ENCODE assay signal across 1 cellular context in genomic region chr6:41427642-41428401, GRCh38.
TF ChIP-seq lines count a peak whose summit lies in the region.

No MANE protein-coding gene starts in this region.

TF ChIP-seq in HepG2, 621 proteins besides CTCF, POLR2A, EP300 and RAD21 (continued from another document and continues in another):
- TF ChIP-seq PRDM4 (CRISPR knock-in tag; IDR thresholded peaks at IDR 0.05; ENCODE audit: borderline replicate concordance) (no peak), ZNF331 (CRISPR knock-in tag; IDR thresholded peaks at IDR 0.05) (peak; percentile 52; the same call in 1 of the 2 replicates), FOXK1 (CRISPR knock-in tag; IDR thresholded peaks at IDR 0.05; ENCODE audit: borderline replicate concordance, low read depth) (no peak), REPIN1 (CRISPR knock-in tag; IDR thresholded peaks at IDR 0.05; ENCODE audit: borderline replicate concordance, low read depth) (peak; percentile 19; the same call in 1 of the 2 replicates), MXD1 (CRISPR knock-in tag; IDR thresholded peaks at IDR 0.05) (no peak; the same call in 1 of the 2 replicates), IRF1 (CRISPR knock-in tag; IDR thresholded peaks at IDR 0.05; ENCODE audit: low read depth) (no peak), ZNF143 (CRISPR knock-in tag; IDR thresholded peaks at IDR 0.05) (no peak), FOXP4 (CRISPR knock-in tag; IDR thresholded peaks at IDR 0.05) (peak; percentile 64; the same call in 1 of the 2 replicates), ZNF30 (CRISPR knock-in tag; IDR thresholded peaks at IDR 0.05) (no peak), CENPX (CRISPR knock-in tag; IDR thresholded peaks at IDR 0.05) (no peak), JARID2 (CRISPR knock-in tag; IDR thresholded peaks at IDR 0.05; ENCODE audit: insufficient replicate concordance) (no peak), ZNF83 (CRISPR knock-in tag; IDR thresholded peaks at IDR 0.05; ENCODE audit: borderline replicate concordance) (no peak), MAFK (conservative IDR thresholded peaks at IDR 0.05 in 1 of 2, IDR thresholded peaks at IDR 0.05 in 1 of 2; ENCODE audit: low read length in 2 of 2) (no peak), MAFF (IDR thresholded peaks at IDR 0.05; ENCODE audit: low read depth, low read length) (no peak), ZNF562 (CRISPR knock-in tag; IDR thresholded peaks at IDR 0.05; ENCODE audit: borderline replicate concordance) (no peak), POLR2G (IDR thresholded peaks at IDR 0.05; ENCODE audit: low read depth, low read length) (peak; percentile 63), GFI1 (CRISPR knock-in tag; IDR thresholded peaks at IDR 0.05; ENCODE audit: borderline replicate concordance) (peak; percentile 72), ZNF609 (CRISPR knock-in tag; IDR thresholded peaks at IDR 0.05; ENCODE audit: borderline replicate concordance) (0 out of 2 replicates have a peak, but pooled peaks have one; percentile 26), ZNF724P (CRISPR knock-in tag; IDR thresholded peaks at IDR 0.05; ENCODE audit: borderline replicate concordance) (no peak), ELF1 (CRISPR knock-in tag; IDR thresholded peaks at IDR 0.05) (no peak), ZNF253 (CRISPR knock-in tag; IDR thresholded peaks at IDR 0.05; ENCODE audit: borderline replicate concordance) (0 out of 2 replicates have a peak, but pooled peaks have one; percentile 34), RNF219 (CRISPR knock-in tag; IDR thresholded peaks at IDR 0.05) (no peak), ZNF652 (CRISPR knock-in tag; IDR thresholded peaks at IDR 0.05; ENCODE audit: borderline replicate concordance, low read depth) (peak; percentile 93), ZBTB3 (CRISPR knock-in tag; IDR thresholded peaks at IDR 0.05; ENCODE audit: borderline replicate concordance, low read depth) (no peak), MTF1 (CRISPR knock-in tag; IDR thresholded peaks at IDR 0.05) (no peak), SMAD3 (CRISPR knock-in tag; IDR thresholded peaks at IDR 0.05) (no peak), ZBTB49 (CRISPR knock-in tag; IDR thresholded peaks at IDR 0.05; ENCODE audit: borderline replicate concordance) (no peak), ZNF792 (CRISPR knock-in tag; IDR thresholded peaks at IDR 0.05) (0 out of 2 replicates have a peak, but pooled peaks have one; percentile 66), MAX (IDR thresholded peaks at IDR 0.05) (peak; percentile 50), ZNF788 (CRISPR knock-in tag; IDR thresholded peaks at IDR 0.05; ENCODE audit: borderline replicate concordance) (peak; percentile 36; the same call in 1 of the 2 replicates), ZNF709 (CRISPR knock-in tag; IDR thresholded peaks at IDR 0.05) (0 out of 2 replicates have a peak, but pooled peaks have one; percentile 53), RBM22 (optimal IDR thresholded peaks at IDR 0.05; ENCODE audit: low read length) (no peak), ZKSCAN1 (IDR thresholded peaks at IDR 0.05; ENCODE audit: low read length) (no peak), E2F5 (CRISPR knock-in tag; conservative IDR thresholded peaks at IDR 0.05) (no peak; the same call in 1 of the 2 replicates), ZFP36L2 (CRISPR knock-in tag; IDR thresholded peaks at IDR 0.05) (no peak), GLI4 (CRISPR knock-in tag; IDR thresholded peaks at IDR 0.05; ENCODE audit: borderline replicate concordance) (no peak), HNF4G (IDR thresholded peaks at IDR 0.05; ENCODE audit: borderline replicate concordance, low read depth, low read length) (peak; percentile 36; the same call in 1 of the 2 replicates), HNF4G (CRISPR knock-in tag; IDR thresholded peaks at IDR 0.05; ENCODE audit: borderline replicate concordance, low read depth) (no peak), CREB3 (CRISPR knock-in tag; IDR thresholded peaks at IDR 0.05) (no peak), ELF4 (CRISPR knock-in tag; IDR thresholded peaks at IDR 0.05; ENCODE audit: borderline replicate concordance) (no peak), HIVEP1 (CRISPR knock-in tag; IDR thresholded peaks at IDR 0.05) (0 out of 2 replicates have a peak, but pooled peaks have one; percentile 47), ZNF678 (CRISPR knock-in tag; IDR thresholded peaks at IDR 0.05) (no peak), SMARCC2 (IDR thresholded peaks at IDR 0.05) (no peak), GATAD2A (CRISPR knock-in tag; IDR thresholded peaks at IDR 0.05) (peak; percentile 54; the same call in 1 of the 2 replicates), ZNF275 (CRISPR knock-in tag; IDR thresholded peaks at IDR 0.05; ENCODE audit: borderline replicate concordance) (no peak)
